Comparison of ENCODE assay signal across 15 cellular contexts in the genomic region with DNA sequence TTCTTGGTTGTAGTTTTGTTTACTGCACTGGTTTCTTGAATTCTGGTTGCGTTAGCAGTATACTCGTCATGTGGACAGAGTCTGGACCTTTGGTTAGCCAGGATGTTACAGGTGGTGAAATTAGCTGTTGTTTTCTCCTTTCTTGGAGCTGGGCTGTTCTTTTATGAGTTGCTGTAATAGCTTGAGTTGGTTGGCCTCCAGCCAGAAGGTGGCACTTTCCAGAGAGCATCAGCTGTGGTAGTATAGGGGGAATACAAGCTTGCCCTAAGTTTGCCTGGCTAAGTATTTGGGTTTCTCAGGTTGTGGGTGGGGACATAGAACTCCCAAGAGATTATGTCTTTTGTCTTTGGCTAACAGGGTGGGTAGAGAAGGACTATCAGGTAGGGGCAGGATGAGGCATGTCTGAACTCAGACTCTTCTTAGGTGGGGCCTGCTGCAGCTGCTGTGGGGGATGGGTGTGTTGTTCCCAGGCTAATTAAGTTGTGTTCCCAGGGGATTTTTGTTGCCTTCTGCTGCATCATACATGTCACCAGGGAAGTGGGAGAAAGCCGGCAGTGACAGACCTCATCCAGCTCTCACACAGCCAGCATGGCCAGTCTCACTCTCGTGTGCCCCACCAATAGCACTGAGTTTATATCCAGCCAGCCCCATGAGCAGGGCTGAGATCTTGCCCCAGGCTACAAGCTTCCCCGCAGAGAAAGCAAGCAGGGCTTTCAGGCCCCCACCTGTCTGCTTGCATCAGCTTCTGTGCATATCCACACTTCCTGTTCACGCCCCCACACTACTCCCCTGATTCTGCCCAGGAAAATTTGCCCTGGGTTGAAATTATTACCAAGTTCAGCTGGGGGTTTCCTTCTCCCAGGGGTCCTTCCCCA.
DNase-seq lines count a peak whose midpoint lies in the region; ATAC-seq, FAIRE-seq and TF ChIP-seq lines count a peak whose summit lies in the region.
"Had no signal": no experiment of that assay in that cellular context is flagged by ENCODE, and none has a peak within 500 bp of the region (broad histone marks: within the 10 kb centered on the region; RNA-seq: fewer than 3 reads in every experiment).

No MANE protein-coding gene starts in this region.

- no peak overlapping the region for H3K4me3 Mint-ChIP-seq in naive thymus-derived CD8-positive, alpha-beta T cell
- H3K4me3 Mint-ChIP-seq: activated CD4-positive, alpha-beta T cell treated with anti-CD3 and anti-CD28 coated beads, Interleukin-2, amount 10 ng/mL, durations not matched to agents 24 days and 14 days; activated naive CD8-positive, alpha-beta T cell; dendritic cell treated with granulocyte-macrophage colony-stimulating factor and Interleukin-4, amounts not matched to agents 40 ng/mL and 50 ng/mL, for 4 days had no signal

- no peak for TF ChIP-seq POLR2A in GM18505 (IDR thresholded peaks at IDR 0.05; ENCODE audit: borderline replicate concordance, extremely low read depth, insufficient read depth, insufficient read length)

- peak overlapping the region; percentile 75 for H3K27ac ChIP-seq in foreskin keratinocyte
- H3K27ac ChIP-seq in lower lobe of right lung = no peak overlapping the region
- H3K27ac ChIP-seq: heart left ventricle had no signal

- H3K36me3 Mint-ChIP-seq in naive thymus-derived CD8-positive, alpha-beta T cell = no peaks in the 10 kb centered on the region
- H3K36me3 Mint-ChIP-seq: activated naive CD8-positive, alpha-beta T cell had no signal

- TF ChIP-seq CTCF in foreskin keratinocyte (conservative IDR thresholded peaks at IDR 0.05) (no peak), lower lobe of right lung (IDR thresholded peaks at IDR 0.05) (no peak)

- H3K4me1 ChIP-seq in foreskin keratinocyte (peaks cover 4% of the 10 kb centered on the region), lower lobe of right lung (no peaks in the 10 kb centered on the region)
- H3K4me1 ChIP-seq: heart left ventricle had no signal

- POLR2A ChIA-PET in naive thymus-derived CD8-positive, alpha-beta T cell (lab: Charles Lee) = no interaction called here

- ATAC-seq in GM18505 (IDR thresholded peaks at IDR 0.05; ENCODE audit: unreplicated experiment) (peak; percentile 51), HG03095 (IDR thresholded peaks at IDR 0.05; ENCODE audit: unreplicated experiment) (peak; percentile 60), foreskin keratinocyte (peak; percentile 93), lower lobe of right lung (no peak)
- no peak for ATAC-seq in naive thymus-derived CD8-positive, alpha-beta T cell
- ATAC-seq: heart left ventricle had no signal

- H3K36me3 ChIP-seq in lower lobe of right lung = no peaks in the 10 kb centered on the region
- H3K36me3 ChIP-seq: heart left ventricle had no signal

- peaks cover 0 to 4% (median 0%) of the 10 kb centered on the region in 4 donors for H3K4me1 Mint-ChIP-seq in naive thymus-derived CD8-positive, alpha-beta T cell
- H3K4me1 Mint-ChIP-seq: activated CD4-positive, alpha-beta T cell treated with anti-CD3 and anti-CD28 coated beads, Interleukin-2, amount 10 ng/mL, durations not matched to agents 24 days and 14 days had no signal

- no peaks in the 10 kb centered on the region for H3K9me3 ChIP-seq in lower lobe of right lung
- H3K9me3 ChIP-seq: heart left ventricle had no signal

- H3K27me3 ChIP-seq in foreskin keratinocyte = no peaks in the 10 kb centered on the region
- no peaks in the 10 kb centered on the region for H3K27me3 ChIP-seq in lower lobe of right lung (ENCODE audit: low read depth)
- H3K27me3 ChIP-seq: heart left ventricle had no signal

- DNase-seq in NCI-H2171 (lab: John Stamatoyannopoulos, UW) (peak; percentile 99), foreskin keratinocyte (peak; percentile 66 to 81), medulla oblongata (ENCODE audit: extremely low spot score) (no peak), lower lobe of right lung (no peak), HTR-8/SVneo (ENCODE audit: insufficient read length, low spot score) (no peak)
- DNase-seq in naive thymus-derived CD8-positive, alpha-beta T cell = no peak
- DNase-seq: activated CD4-positive, alpha-beta T cell treated with anti-CD3 and anti-CD28 coated beads, Interleukin-2, amount 10 ng/mL, durations not matched to agents 24 days and 14 days; KBM-7; midbrain; SHP77 treated with DMSO at 0.1 percent for 48 hours had no signal

- no peak overlapping the region for H3K27ac Mint-ChIP-seq in naive thymus-derived CD8-positive, alpha-beta T cell
- H3K27ac Mint-ChIP-seq: activated CD4-positive, alpha-beta T cell treated with anti-CD3 and anti-CD28 coated beads, Interleukin-2, amount 10 ng/mL, durations not matched to agents 24 days and 14 days; activated naive CD8-positive, alpha-beta T cell; dendritic cell treated with granulocyte-macrophage colony-stimulating factor and Interleukin-4, amounts not matched to agents 40 ng/mL and 50 ng/mL, for 4 days had no signal

- FAIRE-seq in HTR-8/SVneo (lab: Jason Lieb, UNC) = no peak

- H3K9me3 Mint-ChIP-seq in naive thymus-derived CD8-positive, alpha-beta T cell = peaks cover 0 to 4% (median 0%) of the 10 kb centered on the region in 9 donors
- H3K9me3 Mint-ChIP-seq: activated CD4-positive, alpha-beta T cell treated with anti-CD3 and anti-CD28 coated beads, Interleukin-2, amount 10 ng/mL, durations not matched to agents 24 days and 14 days had no signal

- intact Hi-C loops in lower lobe of right lung (cut with DNase I) = no loop called here

- peaks cover 1 to 50% (median 12%) of the 10 kb centered on the region in 5 donors for H3K27me3 Mint-ChIP-seq in naive thymus-derived CD8-positive, alpha-beta T cell
- H3K27me3 Mint-ChIP-seq: dendritic cell treated with granulocyte-macrophage colony-stimulating factor and Interleukin-4, amounts not matched to agents 40 ng/mL and 50 ng/mL, for 4 days had no signal

- H3K4me3 ChIP-seq in lower lobe of right lung = no peak overlapping the region
- H3K4me3 ChIP-seq: heart left ventricle had no signal

Comparison
In these comparisons a context has a peak if more than half of its experiments do, and no peak if none do; other contexts are left out.
1. ATAC-seq: peak in GM18505 (single experiment), HG03095 (single experiment) and foreskin keratinocyte (single experiment); none in naive thymus-derived CD8-positive, alpha-beta T cell (0 of 2) and lower lobe of right lung (0 of 2).
2. DNase-seq: peak in NCI-H2171 (single experiment) and foreskin keratinocyte (2 of 2); none in medulla oblongata (single experiment), naive thymus-derived CD8-positive, alpha-beta T cell (0 of 10), lower lobe of right lung (single experiment) and HTR-8/SVneo (single experiment).